25 cellular contexts compared by ENCODE assay signal in genomic region chr11:36463781-36464180, GRCh38. TPM values are rescaled to one million over a fixed set of nuclear protein-coding genes. Genes with fewer than 3 reads are reported as not detected.
DNase-seq lines count a peak whose midpoint lies in the region; ATAC-seq and TF ChIP-seq lines count a peak whose summit lies in the region.
"Had no signal": no experiment of that assay in that cellular context is flagged by ENCODE, and none has a peak within 500 bp of the region (broad histone marks: within the 10 kb centered on the region; RNA-seq: fewer than 3 reads in every experiment).

No MANE protein-coding gene starts in this region.

- H3K9me3 Mint-ChIP-seq in stimulated activated effector memory CD8-positive, alpha-beta T cell treated with anti-CD3 and anti-CD28 coated beads, Interleukin-12 subunit alpha, Interleukin-12 subunit beta, amount 100 ng/mL, for 72 hours = no peaks in the 10 kb centered on the region
- H3K9me3 Mint-ChIP-seq: activated naive CD8-positive, alpha-beta T cell treated with anti-CD3 and anti-CD28 coated beads, Interleukin-2, amount 10 ng/mL, durations not matched to agents 7 days and 5 days; activated T-helper 2 cell treated with anti-CD3 and anti-CD28 coated beads, Interferon-gamma antibody, Interleukin-2, Interleukin-4, amounts not matched to agents 10 μg/mL and 5 μg/mL and 100 μg/mL, durations not matched to agents 14 hours and 24 hours and 36 hours; memory B cell; naive thymus-derived CD8-positive, alpha-beta T cell had no signal

- TF ChIP-seq CTCF in GM13976 (IDR thresholded peaks at IDR 0.05; ENCODE audit: borderline replicate concordance, control extremely low read depth, extremely low read depth, insufficient read depth, missing control alignments) = no peak

- 0 out of 2 replicates have a peak, but pooled peaks cover 5% of the 10 kb centered on the region for H3K36me3 ChIP-seq in SJCRH30
- H3K36me3 ChIP-seq: gastrocnemius medialis, HAP-1, pancreas, right lobe of liver had no signal

- ATAC-seq in stimulated activated effector memory CD8-positive, alpha-beta T cell treated with anti-CD3 and anti-CD28 coated beads, Interleukin-12 subunit alpha, Interleukin-12 subunit beta, amount 100 ng/mL, for 72 hours = no peak
- ATAC-seq: activated CD8-positive, alpha-beta memory T cell treated with anti-CD3 and anti-CD28 coated beads, Interleukin-2, amount 10 ng/mL, durations not matched to agents 7 days and 5 days; gastrocnemius medialis; naive thymus-derived CD8-positive, alpha-beta T cell; pancreas had no signal

- H3K4me3 Mint-ChIP-seq in stimulated activated effector memory CD8-positive, alpha-beta T cell treated with anti-CD3 and anti-CD28 coated beads, Interleukin-12 subunit alpha, Interleukin-12 subunit beta, amount 100 ng/mL, for 72 hours = no peak overlapping the region
- H3K4me3 Mint-ChIP-seq: activated CD8-positive, alpha-beta memory T cell treated with anti-CD3 and anti-CD28 coated beads, Interleukin-2, amount 10 ng/mL, durations not matched to agents 7 days and 5 days; activated naive CD8-positive, alpha-beta T cell treated with anti-CD3 and anti-CD28 coated beads, Interleukin-2, amount 10 ng/mL, durations not matched to agents 7 days and 5 days; memory B cell; naive thymus-derived CD8-positive, alpha-beta T cell had no signal

- in situ Hi-C loops in GM13976 (cut with MboI; ENCODE audit: low sequenced_read_pairs, unreplicated experiment) = no loop called here

- no peaks in the 10 kb centered on the region for H3K9me3 ChIP-seq in SJCRH30 (replicated peaks)
- H3K9me3 ChIP-seq: gastrocnemius medialis, HAP-1, pancreas, right lobe of liver had no signal

- H3K27ac Mint-ChIP-seq in stimulated activated effector memory CD8-positive, alpha-beta T cell treated with anti-CD3 and anti-CD28 coated beads, Interleukin-12 subunit alpha, Interleukin-12 subunit beta, amount 100 ng/mL, for 72 hours = peak overlapping the region; percentile 60
- H3K27ac Mint-ChIP-seq: activated CD8-positive, alpha-beta memory T cell treated with anti-CD3 and anti-CD28 coated beads, Interleukin-2, amount 10 ng/mL, durations not matched to agents 7 days and 5 days; activated naive CD8-positive, alpha-beta T cell treated with anti-CD3 and anti-CD28 coated beads, Interleukin-2, amount 10 ng/mL, durations not matched to agents 7 days and 5 days; activated T-helper 2 cell treated with anti-CD3 and anti-CD28 coated beads, Interferon-gamma antibody, Interleukin-2, Interleukin-4, amounts not matched to agents 10 μg/mL and 5 μg/mL and 100 μg/mL, durations not matched to agents 14 hours and 24 hours and 36 hours; memory B cell had no signal

- H3K4me3 ChIP-seq in SJCRH30 = no peak overlapping the region
- H3K4me3 ChIP-seq: gastrocnemius medialis, HAP-1, pancreas, right lobe of liver had no signal

- no peaks in the 10 kb centered on the region for H3K27me3 ChIP-seq in SJCRH30
- H3K27me3 ChIP-seq: gastrocnemius medialis, pancreas, right lobe of liver had no signal

- peak overlapping the region; percentile 85 for H3K27ac ChIP-seq in SJCRH30
- H3K27ac ChIP-seq: epithelial cell of prostate, gastrocnemius medialis, pancreas, right lobe of liver had no signal

- DNase-seq in EL (peak; percentile 76), SJCRH30 (peak; percentile 78 to 82), foreskin melanocyte (peak; percentile 45), NCI-H69 (lab: John Stamatoyannopoulos, UW) (no peak), GM13976 (ENCODE audit: low spot score) (no peak), amygdala (lab: John Stamatoyannopoulos, UW) (no peak)
- no peak for DNase-seq in stimulated activated effector memory CD8-positive, alpha-beta T cell treated with anti-CD3 and anti-CD28 coated beads, Interleukin-12 subunit alpha, Interleukin-12 subunit beta, amount 100 ng/mL, for 72 hours (ENCODE audit: low spot score in 2 of 2)
- DNase-seq: activated CD4-positive, alpha-beta T cell treated with anti-CD3 and anti-CD28 coated beads for 48 hours; activated CD8-positive, alpha-beta memory T cell treated with anti-CD3 and anti-CD28 coated beads, Interleukin-2, amount 10 ng/mL, durations not matched to agents 7 days and 5 days; activated naive CD8-positive, alpha-beta T cell treated with anti-CD3 and anti-CD28 coated beads, Interleukin-2, amount 10 ng/mL, durations not matched to agents 7 days and 5 days; dermis blood vessel endothelial cell; DMS79 treated with DMSO at 0.1 percent for 48 hours; gastrocnemius medialis; naive thymus-derived CD8-positive, alpha-beta T cell; NCI-H1436 treated with DMSO at 0.1 percent for 48 hours; NCI-H2171 treated with DMSO at 0.1 percent for 48 hours; NCI-H774; pancreas; right lobe of liver; SIG-M5; T-helper 1 cell had no signal

- H3K4me1 Mint-ChIP-seq in stimulated activated effector memory CD8-positive, alpha-beta T cell treated with anti-CD3 and anti-CD28 coated beads, Interleukin-12 subunit alpha, Interleukin-12 subunit beta, amount 100 ng/mL, for 72 hours = peaks cover 58% of the 10 kb centered on the region
- H3K4me1 Mint-ChIP-seq: memory B cell had no signal

- H3K4me1 ChIP-seq in SJCRH30 = peaks cover 51% of the 10 kb centered on the region
- H3K4me1 ChIP-seq: gastrocnemius medialis, HAP-1, pancreas, right lobe of liver had no signal

- peaks cover 65% of the 10 kb centered on the region for H3K36me3 Mint-ChIP-seq in stimulated activated effector memory CD8-positive, alpha-beta T cell treated with anti-CD3 and anti-CD28 coated beads, Interleukin-12 subunit alpha, Interleukin-12 subunit beta, amount 100 ng/mL, for 72 hours
- H3K36me3 Mint-ChIP-seq: activated CD8-positive, alpha-beta memory T cell treated with anti-CD3 and anti-CD28 coated beads, Interleukin-2, amount 10 ng/mL, durations not matched to agents 7 days and 5 days; activated naive CD8-positive, alpha-beta T cell treated with anti-CD3 and anti-CD28 coated beads, Interleukin-2, amount 10 ng/mL, durations not matched to agents 7 days and 5 days; naive thymus-derived CD8-positive, alpha-beta T cell had no signal

RNA-seq across cellular contexts. Expression of gene TRAF6, which starts 46.3 kb away (rescaled TPM):
- 10.4 and 12.3 TPM in 2 replicates for total RNA-seq in SJCRH30 (2014; rRNA removed; shearing (Covaris generic))

Comparison
In these comparisons a context has a peak if more than half of its experiments do, and no peak if none do; other contexts are left out.
1. DNase-seq: peak in EL (single experiment), SJCRH30 (2 of 2) and foreskin melanocyte (single experiment); none in stimulated activated effector memory CD8-positive, alpha-beta T cell treated with anti-CD3 and anti-CD28 coated beads, Interleukin-12 subunit alpha, Interleukin-12 subunit beta, amount 100 ng/mL, for 72 hours (0 of 2), NCI-H69 (single experiment), GM13976 (single experiment) and amygdala (0 of 56).